1 cellular context compared by ENCODE assay signal in genomic region chr1:52056110-52056936, GRCh38.
TF ChIP-seq lines count a peak whose summit lies in the region.

BTF3L4 (plus strand) TSS chr1:52056295; CDS start chr1:52059848, 3,553 bp downstream.

TF ChIP-seq in HCT116, 20 proteins besides CTCF, POLR2A, EP300 and RAD21 (continued from another document):
- TF ChIP-seq REST (IDR thresholded peaks at IDR 0.05; ENCODE audit: low read depth) (no peak), MAX (IDR thresholded peaks at IDR 0.05) (peak; percentile 94), ATF3 (IDR thresholded peaks at IDR 0.05) (no peak), CBX3 (IDR thresholded peaks at IDR 0.05; ENCODE audit: low read depth) (0 out of 2 replicates have a peak, but pooled peaks have one; percentile 39), ZNF274 (IDR thresholded peaks at IDR 0.05; ENCODE audit: low read depth, low read length) (no peak), TCF7L2 (IDR thresholded peaks at IDR 0.05; ENCODE audit: borderline replicate concordance, extremely low read depth, insufficient read depth, insufficient read length) (no peak), ZBTB33 (IDR thresholded peaks at IDR 0.05; ENCODE audit: extremely low read depth, insufficient replicate concordance, low read length) (no peak), YY1 (IDR thresholded peaks at IDR 0.05; ENCODE audit: extremely low read depth, insufficient replicate concordance, low read depth, low read length) (peak; percentile 88), JUND (IDR thresholded peaks at IDR 0.05) (no peak), POLR2AphosphoS5 (IDR thresholded peaks at IDR 0.05; ENCODE audit: low read depth, low read length) (peak; percentile 89), SIN3A (IDR thresholded peaks at IDR 0.05; ENCODE audit: low read depth) (peak; percentile 85), SP1 (IDR thresholded peaks at IDR 0.05; ENCODE audit: low read depth) (peak; percentile 70), EZH2 (IDR thresholded peaks at IDR 0.05) (no peak)
